Comparison of ENCODE assay signal across 5 cellular contexts in genomic region chr2:124762388-124762787, GRCh38.
"Had no signal": no experiment of that assay in that cellular context is flagged by ENCODE, and none has a peak within 500 bp of the region (broad histone marks: within the 10 kb centered on the region; RNA-seq: fewer than 3 reads in every experiment).

No MANE protein-coding gene starts in this region.

- H3K4me3 ChIP-seq: K562 had no signal

- H3K27ac ChIP-seq: HL-60 had no signal

- ATAC-seq: HepG2, K562 had no signal

- DNase-seq: IMR-90, KBM-7 had no signal
